In genomic region chr7:21939858-21940322, GRCh38 we compare ENCODE assay signal across 13 cellular contexts. TPM values are rescaled to one million over a fixed set of nuclear protein-coding genes. Genes with fewer than 3 reads are reported as not detected.
DNase-seq lines count a peak whose midpoint lies in the region.
"Had no signal": no experiment of that assay in that cellular context is flagged by ENCODE, and none has a peak within 500 bp of the region (broad histone marks: within the 10 kb centered on the region; RNA-seq: fewer than 3 reads in every experiment).

No MANE protein-coding gene starts in this region.

- peak overlapping the region; percentile 23 for H3K4me3 Mint-ChIP-seq in activated CD4-positive, alpha-beta memory T cell treated with anti-CD3 and anti-CD28 coated beads for 36 hours
- H3K4me3 Mint-ChIP-seq: CD8-positive, alpha-beta memory T cell had no signal

- H3K9ac ChIP-seq in BLaER1 treated with 17β-estradiol and CSF1 and Interleukin-3, amounts not matched to agents 10 nM and 100 nM, result peak overlapping the region in 2 of 11 experiments; percentile 1 to 4; a peak in 3 of 22 replicates
- no peak overlapping the region for H3K9ac ChIP-seq in GM23248

- peaks cover 51 to 69% (median 61%) of the 10 kb centered on the region in 10 experiments for H3K4me1 ChIP-seq in BLaER1 treated with 17β-estradiol and CSF1 and Interleukin-3, amounts not matched to agents 10 nM and 100 nM
- peaks cover 44% of the 10 kb centered on the region for H3K4me1 ChIP-seq in GM23248 (ENCODE audit: insufficient read depth)

- H3K4me1 Mint-ChIP-seq in activated CD4-positive, alpha-beta memory T cell treated with anti-CD3 and anti-CD28 coated beads for 36 hours (ENCODE audit: low read depth), result peaks cover 61% of the 10 kb centered on the region

- H3K79me2 ChIP-seq in GM23248 (ENCODE audit: insufficient read depth), result peaks cover 93% of the 10 kb centered on the region

- in situ Hi-C loops in G401 (cut with HindIII; ENCODE audit: low sequenced_read_pairs) (no loop called here), GM23248 (cut with MboI) (no loop called here)

- H3K4me2 ChIP-seq in BLaER1 treated with 17β-estradiol and CSF1 and Interleukin-3, amounts not matched to agents 10 nM and 100 nM, result peak overlapping the region; percentile 11 to 97 (median 87); a peak in 21 of 22 replicates
- no peak overlapping the region for H3K4me2 ChIP-seq in GM23248 (ENCODE audit: unreplicated experiment)

- intact Hi-C loops in activated CD4-positive, alpha-beta memory T cell treated with anti-CD3 and anti-CD28 coated beads for 36 hours (cut with micrococcal nuclease), result loop anchor here (1.0 to 10.0 kb wide), 8 partner anchors 145 to 1075 kb away; partner anchors contain the start of gene HYCC1

- H3K9me2 ChIP-seq in GM23248 (ENCODE audit: insufficient read depth), result no peaks in the 10 kb centered on the region

- CTCF ChIA-PET in activated CD4-positive, alpha-beta memory T cell treated with anti-CD3 and anti-CD28 coated beads for 36 hours (lab: Charles Lee), result interaction anchor here (1.0 to 1.4 kb wide), 2 partner anchors 11 to 61 kb away, joined by 3 to 4 read pairs; no protein-coding TSS in a partner anchor

- WGBS in GM23248 (ENCODE audit: low coverage in 1 of 2, low lambda C conversion rate in 2 of 2, missing lambda C conversion rate in 2 of 2), 2 experiments, result 80 to 88% methylated on average over 2 of the region's 2 CpGs

- peak overlapping the region; percentile 85 for H3K27ac Mint-ChIP-seq in activated CD4-positive, alpha-beta memory T cell treated with anti-CD3 and anti-CD28 coated beads for 36 hours

- H2AFZ ChIP-seq in GM23248, result no peak overlapping the region

- H3K27me3 ChIP-seq in BLaER1 treated with 17β-estradiol and CSF1 and Interleukin-3, amounts not matched to agents 10 nM and 100 nM, result no peaks in the 10 kb centered on the region
- H3K27me3 ChIP-seq in GM23248 (replicated peaks; ENCODE audit: insufficient read depth), result no peaks in the 10 kb centered on the region

- peaks cover 0 to 35% (median 0%) of the 10 kb centered on the region in 11 experiments; a peak in 4 of 22 replicates for H4K20me1 ChIP-seq in BLaER1 treated with 17β-estradiol and CSF1 and Interleukin-3, amounts not matched to agents 10 nM and 100 nM
- H4K20me1 ChIP-seq in GM23248 (ENCODE audit: insufficient read depth), result no peaks in the 10 kb centered on the region

- DNase-seq in G401 (ENCODE audit: low spot score) (peak; percentile 18), left kidney (ENCODE audit: low read depth, low spot score) (peak; percentile 57), COR-L47 (lab: John Stamatoyannopoulos, UW) (no peak), GM23248 (no peak), COLO829 (ENCODE audit: low spot score) (no peak)
- no peak for DNase-seq in activated CD4-positive, alpha-beta memory T cell treated with anti-CD3 and anti-CD28 coated beads for 36 hours
- DNase-seq: activated CD4-positive, alpha-beta T cell treated with anti-CD3 and anti-CD28 coated beads, Interleukin-2, amount 50 U/mL, for 4 hours; amniotic stem cell; CD8-positive, alpha-beta memory T cell; NCI-H526; T-helper 9 cell had no signal

- peaks cover 24% of the 10 kb centered on the region for H3K36me3 Mint-ChIP-seq in activated CD4-positive, alpha-beta memory T cell treated with anti-CD3 and anti-CD28 coated beads for 36 hours

- no peaks in the 10 kb centered on the region for H3K27me3 Mint-ChIP-seq in activated CD4-positive, alpha-beta memory T cell treated with anti-CD3 and anti-CD28 coated beads for 36 hours
- H3K27me3 Mint-ChIP-seq: CD8-positive, alpha-beta memory T cell had no signal

- H3K36me3 ChIP-seq in BLaER1 treated with 17β-estradiol and CSF1 and Interleukin-3, amounts not matched to agents 10 nM and 100 nM, result peaks cover 25 to 58% (median 48%) of the 10 kb centered on the region in 11 experiments
- H3K36me3 ChIP-seq in GM23248 (ENCODE audit: low read depth), result peaks cover 3% of the 10 kb centered on the region

- POLR2A ChIA-PET in activated CD4-positive, alpha-beta memory T cell treated with anti-CD3 and anti-CD28 coated beads for 36 hours (lab: Charles Lee), result interaction anchor here (0.6 to 1.7 kb wide), 3 partner anchors 25 to 1701 kb away, joined by 3 to 7 read pairs (median 4); no protein-coding TSS in a partner anchor

- H3F3A ChIP-seq in GM23248 (ENCODE audit: insufficient read depth), result peaks cover 36% of the 10 kb centered on the region

- H3K9me3 ChIP-seq in BLaER1 treated with 17β-estradiol and CSF1 and Interleukin-3, amounts not matched to agents 10 nM and 100 nM (replicated peaks in 1 of 11), result peaks cover 30 to 42% (median 40%) of the 10 kb centered on the region in 11 experiments
- no peaks in the 10 kb centered on the region for H3K9me3 ChIP-seq in GM23248 (ENCODE audit: low read depth)

- H3K9me3 Mint-ChIP-seq in activated CD4-positive, alpha-beta memory T cell treated with anti-CD3 and anti-CD28 coated beads for 36 hours, result no peaks in the 10 kb centered on the region
- H3K9me3 Mint-ChIP-seq: CD8-positive, alpha-beta memory T cell had no signal

- H3K4me3 ChIP-seq in BLaER1 treated with 17β-estradiol and CSF1 and Interleukin-3, amounts not matched to agents 10 nM and 100 nM, result no peak overlapping the region
- no peak overlapping the region for H3K4me3 ChIP-seq in GM23248
- H3K4me3 ChIP-seq: HAP-1 had no signal

- H3K27ac ChIP-seq in BLaER1 treated with 17β-estradiol and CSF1 and Interleukin-3, amounts not matched to agents 10 nM and 100 nM, result peak overlapping the region in 5 of 11 experiments; percentile 19 to 51 (median 25); a peak in 6 of 22 replicates
- no peak overlapping the region for H3K27ac ChIP-seq in GM23248

RNA-seq across cellular contexts. Expression of gene CDCA7L, which starts 5.8 kb away (rescaled TPM):
- total RNA-seq in G401 (2014; rRNA removed; shearing (Covaris generic)), result 156 and 216 TPM in 2 replicates
- total RNA-seq in activated CD4-positive, alpha-beta memory T cell treated with anti-CD3 and anti-CD28 coated beads for 36 hours, result 10 to 100 TPM; 62.5 to 70.4 TPM
- total RNA-seq in GM23248 (2014; rRNA removed; shearing (Covaris generic)), result 44.1 and 45.9 TPM in 2 replicates
- polyA plus RNA-seq in GM23248 (2016; fragmentation: Nextera tagmentation; extraction: Ambion mirVana), result 44.0 and 44.1 TPM in 2 replicates

Comparison
In these comparisons a context has a peak if more than half of its experiments do, and no peak if none do; other contexts are left out.
1. DNase-seq: peak in G401 (single experiment) and left kidney (single experiment); none in activated CD4-positive, alpha-beta memory T cell treated with anti-CD3 and anti-CD28 coated beads for 36 hours (single experiment), COR-L47 (single experiment), GM23248 (single experiment) and COLO829 (single experiment).